ENCODE assay signal across 1 cellular context in genomic region chr10:114029655-114030054, GRCh38.
TF ChIP-seq lines count a peak whose summit lies in the region.

No MANE protein-coding gene starts in this region.

TF ChIP-seq in HCT116, 20 proteins besides CTCF, POLR2A, EP300 and RAD21 (continued from another document):
- TF ChIP-seq SP1 (IDR thresholded peaks at IDR 0.05; ENCODE audit: low read depth) (no peak), EZH2phosphoT487 (IDR thresholded peaks at IDR 0.05; ENCODE audit: borderline replicate concordance) (no peak), JUND (IDR thresholded peaks at IDR 0.05) (no peak)
